ENCODE assay signal across 12 cellular contexts in genomic region chrX:13697440-13697839, GRCh38. TPM values are rescaled to one million over a fixed set of nuclear protein-coding genes. Genes with fewer than 3 reads are reported as not detected.
DNase-seq lines count a peak whose midpoint lies in the region; ATAC-seq, FAIRE-seq and TF ChIP-seq lines count a peak whose summit lies in the region.
"Had no signal": no experiment of that assay in that cellular context is flagged by ENCODE, and none has a peak within 500 bp of the region (broad histone marks: within the 10 kb centered on the region; RNA-seq: fewer than 3 reads in every experiment).

No MANE protein-coding gene starts in this region.

- DNase-seq in GM12891 (ENCODE audit: insufficient read length, low spot score): no peak
- no peak for DNase-seq in K562 (ENCODE audit: extremely low read depth in 1 of 4, low spot score in 3 of 4)
- no peak for DNase-seq in iPS-NIHi7 (ENCODE audit: extremely low spot score)
- no peak for DNase-seq in stimulated activated CD8-positive, alpha-beta memory T cell treated with anti-CD3 and anti-CD28 coated beads, Interleukin-4, amount 100 ng/mL, for 48 hours
- no peak for DNase-seq in germinal center (ENCODE audit: low spot score)
- DNase-seq in lower leg skin (ENCODE audit: low spot score in 2 of 2): no peak
- DNase-seq: adrenal gland, COR-L47, NCI-H146 had no signal

- H3K4me2 ChIP-seq in K562 (ENCODE audit: insufficient read depth, low read length): no peak overlapping the region

- H3K27me3 ChIP-seq in K562 (ENCODE audit: control insufficient read depth in 2 of 2, insufficient read depth in 2 of 2, low read length in 2 of 2): no peaks in the 10 kb centered on the region
- H3K27me3 ChIP-seq: adrenal gland had no signal

- peak overlapping the region; percentile 39; the same call in 1 of the 3 replicates for H3K27ac ChIP-seq in K562 (ENCODE audit: extremely low read depth, low read depth, low read length)
- H3K27ac ChIP-seq: adrenal gland had no signal

- peak; percentile 57 for ATAC-seq in GM21390 (IDR thresholded peaks at IDR 0.05; ENCODE audit: unreplicated experiment)
- ATAC-seq in HG03439 (IDR thresholded peaks at IDR 0.05; ENCODE audit: unreplicated experiment): peak; percentile 48
- ATAC-seq in K562: no peak

- H3K9me3 ChIP-seq in K562 (replicated peaks; ENCODE audit: control insufficient read depth, insufficient read depth, low read depth, low read length): no peaks in the 10 kb centered on the region
- H3K9me3 ChIP-seq: adrenal gland had no signal

- peaks cover 95% of the 10 kb centered on the region for H3K79me2 ChIP-seq in K562 (ENCODE audit: control insufficient read depth, insufficient read depth, low read length)

- peaks cover 4 to 50% of the 10 kb centered on the region in 2 experiments for H3K4me1 ChIP-seq in K562 (replicated peaks in 1 of 2; ENCODE audit: control insufficient read depth in 2 of 2, insufficient read depth in 2 of 2, low read length in 2 of 2)

- TF ChIP-seq POLR2A in GM12891 (IDR thresholded peaks at IDR 0.05; ENCODE audit: low read depth, low read length): no peak
- no peak for TF ChIP-seq POLR2A in K562 (conservative IDR thresholded peaks at IDR 0.05)
- TF ChIP-seq POLR2A in lower leg skin (IDR thresholded peaks at IDR 0.05): no peak

- in situ Hi-C loops in K562 (cut with MboI): no loop called here

- CTCF ChIA-PET in K562 (lab: Yijun Ruan, JAX; ENCODE audit: low intra/inter-chr PET ratio): no interaction called here

- no peak for TF ChIP-seq RAD21 in K562 (CRISPR knock-in tag; conservative IDR thresholded peaks at IDR 0.05 in 1 of 2, IDR thresholded peaks at IDR 0.05 in 1 of 2)

- no peak for TF ChIP-seq CTCF in K562 (IDR thresholded peaks at IDR 0.05 in 2 of 3, conservative IDR thresholded peaks at IDR 0.05 in 1 of 3; ENCODE audit: insufficient read depth in 2 of 3, low read depth in 1 of 3, low read length in 3 of 3)
- TF ChIP-seq CTCF in lower leg skin (IDR thresholded peaks at IDR 0.05): no peak

- 74% methylated on average over 2 of the region's 2 CpGs for WGBS in K562 (ENCODE audit: insufficient coverage, low coverage, missing lambda C conversion rate)
- WGBS in lower leg skin, 2 donors: 80 to 88% methylated on average over 2 of the region's 2 CpGs

- H2AFZ ChIP-seq in K562 (ENCODE audit: low read depth, low read length): no peak overlapping the region

- H3K4me3 ChIP-seq in K562 (no peak overlapping the region), lower leg skin (ENCODE audit: low read depth, poor library complexity, severe bottlenecking) (no peak overlapping the region)
- H3K4me3 ChIP-seq: adrenal gland had no signal

- peaks cover 20% of the 10 kb centered on the region; the same call in 1 of the 3 replicates for H3K36me3 ChIP-seq in K562 (ENCODE audit: control insufficient read depth, insufficient read depth, low read length)
- H3K36me3 ChIP-seq: adrenal gland had no signal

- H3K9me1 ChIP-seq in K562 (ENCODE audit: control insufficient read depth, insufficient read depth, low read length): no peaks in the 10 kb centered on the region

- peak; percentile 85 for FAIRE-seq in GM12891 (lab: Jason Lieb, UNC)
- FAIRE-seq in K562 (lab: Jason Lieb, UNC): no peak
- FAIRE-seq: H54 had no signal

- no TSS peak for BruUV-seq in K562 (replicated peaks; lab: Mats Ljungman, UMichigan)

- peaks cover 26% of the 10 kb centered on the region; the same call in 1 of the 2 replicates for H4K20me1 ChIP-seq in K562 (replicated peaks; ENCODE audit: control insufficient read depth, insufficient read depth, low read length)

- TF ChIP-seq EP300 in K562 (IDR thresholded peaks at IDR 0.05; ENCODE audit: low read length): no peak

- POLR2A ChIA-PET in K562 (lab: Yijun Ruan, JAX): interaction anchor here (0.6 to 2.1 kb wide), 5 partner anchors 9 to 332 kb away, joined by 3 to 6 read pairs (median 3); partner anchors contain the start of genes GEMIN8 and RAB9A

- intact Hi-C loops in K562 (cut with micrococcal nuclease) (loop anchor here (5.0 kb wide), 1 partner anchor 35 kb away; the partner anchor contains the start of genes OFD1 and TRAPPC2), lower leg skin (cut with DNase I; ENCODE audit: low total_unique reads) (no loop called here)

- no peak overlapping the region; a peak in 1 of 4 replicates for H3K9ac ChIP-seq in K562 (ENCODE audit: insufficient read depth in 1 of 2, low read depth in 2 of 2, low read length in 2 of 2)

RNA-seq across cellular contexts. Expression of gene RAB9A, which starts 8.5 kb away (rescaled TPM):
- 37.6 TPM for polyA plus RNA-seq in GM12891 (2012; ENCODE audit: low read depth, missing spikeins)
- 5.0 and 12.8 TPM in 2 replicates for total RNA-seq in K562 (2011; cell fraction: chromatin; rRNA removed; ENCODE audit: low replicate concordance)
- 2.5 and 5.3 TPM in 2 replicates for total RNA-seq in K562 (2011; cell fraction: nucleolus; rRNA removed)
- 6.5 and 10.2 TPM in 2 replicates for total RNA-seq in K562 (2011; cell fraction: nucleoplasm; rRNA removed)
- 13.5 and 17.3 TPM in 2 replicates for total RNA-seq in K562 (2014; rRNA removed)
- 19.0 and 19.7 TPM in 2 replicates for total RNA-seq in K562 (2014; rRNA removed; fragmentation: Illumina TruSeq; extraction: Trizol)
- total RNA-seq in K562 (2015; rRNA removed; fragmentation: Illumina TruSeq; extraction: Trizol): 17.7 and 18.4 TPM in 2 replicates
- total RNA-seq in K562 (2021): 17.8 and 18.3 TPM in 2 replicates
- polyA plus RNA-seq in K562 (2011; rRNA removed): 13.5 and 16.1 TPM in 2 replicates
- polyA plus RNA-seq in K562 (2011; cell fraction: cytosol; rRNA removed): 6.9 and 12.9 TPM in 2 replicates
- 5.0 and 8.8 TPM in 2 replicates for polyA plus RNA-seq in K562 (2011; cell fraction: nucleus; rRNA removed)
- polyA plus RNA-seq in K562 (2012): 13.8 and 15.4 TPM in 2 replicates
- polyA plus RNA-seq in K562 (2014; fragmentation: Illumina TruSeq; extraction: Trizol): 17.6 and 20.5 TPM in 2 replicates
- polyA plus RNA-seq in K562 (2014; fragmentation: Nextera tagmentation; extraction: Ambion mirVana): 10 to 100 TPM; 14.8 to 15.5 TPM
- polyA plus RNA-seq in K562 (2014; rRNA removed): 19.2 and 20.8 TPM in 2 replicates
- polyA minus RNA-seq in K562 (2011; rRNA and poly(A)+ RNA removed): 12.5 and 18.7 TPM in 2 replicates
- 3.2 and 5.9 TPM in 2 replicates for polyA minus RNA-seq in K562 (2011; cell fraction: cytosol; rRNA and poly(A)+ RNA removed)
- polyA minus RNA-seq in K562 (2011; cell fraction: nucleus; rRNA and poly(A)+ RNA removed): 2.8 and 3.9 TPM in 2 replicates
- total RNA-seq in lower leg skin: 10 to 100 TPM; 44.6 to 70.5 (median 56.0) TPM

RNA-seq across cellular contexts. Expression of gene TRAPPC2, which starts 37.0 kb away (rescaled TPM):
- 7.8 TPM for polyA plus RNA-seq in GM12891 (2012; ENCODE audit: low read depth, missing spikeins)
- total RNA-seq in K562 (2011; cell fraction: chromatin; rRNA removed; ENCODE audit: low replicate concordance): 34.3 and 60.2 TPM in 2 replicates
- total RNA-seq in K562 (2011; cell fraction: nucleolus; rRNA removed): 23.8 and 24.1 TPM in 2 replicates
- 38.8 and 60.5 TPM in 2 replicates for total RNA-seq in K562 (2011; cell fraction: nucleoplasm; rRNA removed)
- total RNA-seq in K562 (2014; rRNA removed) (10.3 and 15.3 TPM in 2 replicates), K562 (2014; rRNA removed; fragmentation: Illumina TruSeq; extraction: Trizol) (26.1 and 31.1 TPM in 2 replicates), K562 (2015; rRNA removed; fragmentation: Illumina TruSeq; extraction: Trizol) (20.0 and 20.6 TPM in 2 replicates), K562 (2021) (15.6 and 18.6 TPM in 2 replicates), lower leg skin (10 to 100 TPM; 12.6 to 16.1 (median 14.9) TPM)
- polyA plus RNA-seq in K562 (2011; rRNA removed) (20.5 and 21.8 TPM in 2 replicates), K562 (2014; fragmentation: Illumina TruSeq; extraction: Trizol) (13.1 and 13.7 TPM in 2 replicates), K562 (2014; fragmentation: Nextera tagmentation; extraction: Ambion mirVana) (10 to 100 TPM; 18.0 to 30.6 TPM), K562 (2014; rRNA removed) (15.8 and 15.9 TPM in 2 replicates)
- polyA plus RNA-seq in K562 (2011; cell fraction: cytosol; rRNA removed): 6.1 and 14.6 TPM in 2 replicates
- polyA plus RNA-seq in K562 (2011; cell fraction: nucleus; rRNA removed): 17.4 and 17.5 TPM in 2 replicates
- 12.5 and 13.6 TPM in 2 replicates for polyA plus RNA-seq in K562 (2012)
- 13.3 and 17.2 TPM in 2 replicates for polyA minus RNA-seq in K562 (2011; rRNA and poly(A)+ RNA removed)
- polyA minus RNA-seq in K562 (2011; cell fraction: cytosol; rRNA and poly(A)+ RNA removed): 13.4 and 14.0 TPM in 2 replicates
- 9.6 and 18.8 TPM in 2 replicates for polyA minus RNA-seq in K562 (2011; cell fraction: nucleus; rRNA and poly(A)+ RNA removed)

RNA-seq across cellular contexts. Expression of gene OFD1, which starts 37.1 kb away (rescaled TPM):
- polyA plus RNA-seq in GM12891 (2012; ENCODE audit: low read depth, missing spikeins): 15.8 TPM
- 29.4 and 85.0 TPM in 2 replicates for total RNA-seq in K562 (2011; cell fraction: chromatin; rRNA removed; ENCODE audit: low replicate concordance)
- total RNA-seq in K562 (2011; cell fraction: nucleolus; rRNA removed): 26.2 and 28.7 TPM in 2 replicates
- total RNA-seq in K562 (2011; cell fraction: nucleoplasm; rRNA removed): 27.1 and 29.2 TPM in 2 replicates
- total RNA-seq in K562 (2014; rRNA removed) (20.9 and 24.7 TPM in 2 replicates), K562 (2014; rRNA removed; fragmentation: Illumina TruSeq; extraction: Trizol) (33.3 and 38.8 TPM in 2 replicates), K562 (2015; rRNA removed; fragmentation: Illumina TruSeq; extraction: Trizol) (31.3 and 33.9 TPM in 2 replicates), K562 (2021) (26.0 and 26.1 TPM in 2 replicates), lower leg skin (10 to 100 TPM; 20.0 to 69.6 (median 27.5) TPM)
- polyA plus RNA-seq in K562 (2011; rRNA removed) (28.2 and 30.2 TPM in 2 replicates), K562 (2014; fragmentation: Illumina TruSeq; extraction: Trizol) (23.4 and 30.1 TPM in 2 replicates), K562 (2014; fragmentation: Nextera tagmentation; extraction: Ambion mirVana) (10 to 100 TPM; 22.0 to 49.1 TPM), K562 (2014; rRNA removed) (27.7 and 39.2 TPM in 2 replicates)
- polyA plus RNA-seq in K562 (2011; cell fraction: cytosol; rRNA removed): 8.4 and 11.1 TPM in 2 replicates
- 75.5 and 89.4 TPM in 2 replicates for polyA plus RNA-seq in K562 (2011; cell fraction: nucleus; rRNA removed)
- polyA plus RNA-seq in K562 (2012): 20.2 and 23.8 TPM in 2 replicates
- polyA minus RNA-seq in K562 (2011; rRNA and poly(A)+ RNA removed): 18.3 and 22.4 TPM in 2 replicates
- 6.8 and 8.9 TPM in 2 replicates for polyA minus RNA-seq in K562 (2011; cell fraction: cytosol; rRNA and poly(A)+ RNA removed)
- 45.1 and 70.2 TPM in 2 replicates for polyA minus RNA-seq in K562 (2011; cell fraction: nucleus; rRNA and poly(A)+ RNA removed)

RNA-seq across cellular contexts. Expression of gene TCEANC, which starts 44.5 kb away (rescaled TPM):
- 0.60 TPM for polyA plus RNA-seq in GM12891 (2012; ENCODE audit: low read depth, missing spikeins)
- 3.6 and 6.2 TPM in 2 replicates for total RNA-seq in K562 (2011; cell fraction: chromatin; rRNA removed; ENCODE audit: low replicate concordance)
- 2.2 and 2.9 TPM in 2 replicates for total RNA-seq in K562 (2011; cell fraction: nucleolus; rRNA removed)
- total RNA-seq in K562 (2011; cell fraction: nucleoplasm; rRNA removed): 3.7 and 5.6 TPM in 2 replicates
- total RNA-seq in K562 (2014; rRNA removed) (0.98 and 1.2 TPM in 2 replicates), K562 (2014; rRNA removed; fragmentation: Illumina TruSeq; extraction: Trizol) (2.2 and 2.4 TPM in 2 replicates), K562 (2015; rRNA removed; fragmentation: Illumina TruSeq; extraction: Trizol) (2.0 and 2.2 TPM in 2 replicates), K562 (2021) (1.5 and 1.9 TPM in 2 replicates), lower leg skin (1 to 10 TPM; 2.5 to 6.9 (median 2.7) TPM)
- polyA plus RNA-seq in K562 (2011; rRNA removed) (2.5 and 2.8 TPM in 2 replicates), K562 (2014; fragmentation: Illumina TruSeq; extraction: Trizol) (1.7 and 2.0 TPM in 2 replicates), K562 (2014; fragmentation: Nextera tagmentation; extraction: Ambion mirVana) (1 to 10 TPM; 2.0 to 2.3 TPM), K562 (2014; rRNA removed) (1.6 and 1.7 TPM in 2 replicates)
- polyA plus RNA-seq in K562 (2011; cell fraction: cytosol; rRNA removed): 0.48 and 0.88 TPM in 2 replicates
- 1.5 and 3.1 TPM in 2 replicates for polyA plus RNA-seq in K562 (2011; cell fraction: nucleus; rRNA removed)
- polyA plus RNA-seq in K562 (2012): 0.91 and 1.6 TPM in 2 replicates
- 3.5 and 7.0 TPM in 2 replicates for polyA minus RNA-seq in K562 (2011; rRNA and poly(A)+ RNA removed)
- polyA minus RNA-seq in K562 (2011; cell fraction: cytosol; rRNA and poly(A)+ RNA removed): 0.91 and 1.0 TPM in 2 replicates
- 0.94 and 4.8 TPM in 2 replicates for polyA minus RNA-seq in K562 (2011; cell fraction: nucleus; rRNA and poly(A)+ RNA removed)
